ENCODE assay signal across 23 cellular contexts in the genomic region with DNA sequence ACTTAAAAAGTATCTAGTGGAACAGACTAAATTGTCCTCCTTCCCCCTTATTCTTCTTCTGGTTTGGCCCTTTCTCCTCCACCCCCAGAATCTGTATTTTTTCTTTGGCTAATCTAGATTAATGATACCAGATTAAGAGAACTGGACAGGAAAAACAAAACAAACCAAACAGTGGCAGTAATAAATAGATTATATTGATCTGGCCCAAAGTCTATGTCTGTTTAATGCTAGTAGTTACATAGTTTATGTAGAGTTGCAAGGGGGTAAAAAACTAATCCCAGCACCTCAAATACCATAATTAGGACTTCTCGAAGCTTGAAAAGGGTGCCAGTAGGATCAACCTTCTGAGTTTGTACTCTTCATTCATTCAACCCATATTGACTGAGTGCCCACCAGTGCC.
DNase-seq lines count a peak whose midpoint lies in the region; ATAC-seq, FAIRE-seq and TF ChIP-seq lines count a peak whose summit lies in the region.
"Had no signal": no experiment of that assay in that cellular context is flagged by ENCODE, and none has a peak within 500 bp of the region (broad histone marks: within the 10 kb centered on the region; RNA-seq: fewer than 3 reads in every experiment).

No MANE protein-coding gene starts in this region.

- CTCF ChIA-PET in HEK293 (lab: Yijun Ruan, JAX), result no interaction called here
- CTCF ChIA-PET in activated CD8-positive, alpha-beta T cell treated with anti-CD3 and anti-CD28 coated beads, Interleukin-2, amount 10 ng/mL, durations not matched to agents 7 days and 5 days (lab: Charles Lee), result no interaction called here

- TF ChIP-seq CTCF in HEK293 (tag by site-specific recombination; IDR thresholded peaks at IDR 0.05) (no peak), pancreas (IDR thresholded peaks at IDR 0.05) (no peak)

- H3K4me3 ChIP-seq in HEK293 (ENCODE audit: low read depth, low read length), result no peak overlapping the region
- no peak overlapping the region for H3K4me3 ChIP-seq in pancreas
- H3K4me3 ChIP-seq: A549, BLaER1, GM23248 had no signal

- no peaks in the 10 kb centered on the region for H3K36me3 Mint-ChIP-seq in T-helper 17 cell (ENCODE audit: low read depth)
- H3K36me3 Mint-ChIP-seq in stimulated activated memory B cell treated with anti-CD40 and anti-IgM and Interleukin-4, amounts not matched to agents 10 μg/mL and 1 μg/mL and 100 μg/mL, for 72 hours, result peaks cover 23% of the 10 kb centered on the region
- H3K36me3 Mint-ChIP-seq in activated CD8-positive, alpha-beta T cell treated with anti-CD3 and anti-CD28 coated beads, Interleukin-2, amount 10 ng/mL, durations not matched to agents 7 days and 5 days (ENCODE audit: low read depth), result no peaks in the 10 kb centered on the region

- H3K36me3 ChIP-seq in HEK293 (ENCODE audit: control insufficient read depth in 2 of 2, insufficient read depth in 1 of 2, low read length in 2 of 2) (no peaks in the 10 kb centered on the region), pancreas (no peaks in the 10 kb centered on the region)
- H3K36me3 ChIP-seq: BLaER1 had no signal

- WGBS in pancreas, 2 donors, result 83 to 92% methylated on average over 1 of the region's 1 CpG

- H3K9me3 ChIP-seq in HEK293 (ENCODE audit: control insufficient read depth, insufficient read depth, low read depth, low read length) (no peaks in the 10 kb centered on the region), T-helper 17 cell (ENCODE audit: control insufficient read depth, low read length, poor library complexity, severe bottlenecking) (no peaks in the 10 kb centered on the region), pancreas (no peaks in the 10 kb centered on the region)
- H3K9me3 ChIP-seq: A549 had no signal

- H3K4me1 ChIP-seq in HEK293 (ENCODE audit: control insufficient read depth, insufficient read depth, low read length), result no peaks in the 10 kb centered on the region
- peaks cover 0 to 4% (median 0%) of the 10 kb centered on the region in 3 donors for H3K4me1 ChIP-seq in pancreas
- H3K4me1 ChIP-seq: A549, BLaER1 had no signal

- H3K9me3 Mint-ChIP-seq in stimulated activated memory B cell treated with anti-CD40 and anti-IgM and Interleukin-4, amounts not matched to agents 10 μg/mL and 1 μg/mL and 100 μg/mL, for 72 hours, result peaks cover 7% of the 10 kb centered on the region
- H3K9me3 Mint-ChIP-seq in activated CD8-positive, alpha-beta T cell treated with anti-CD3 and anti-CD28 coated beads, Interleukin-2, amount 10 ng/mL, durations not matched to agents 7 days and 5 days (ENCODE audit: insufficient read depth), result peaks cover 7% of the 10 kb centered on the region

- no peak overlapping the region for H3K27ac ChIP-seq in HEK293 (ENCODE audit: extremely low read depth, low read depth, low read length)
- H3K27ac ChIP-seq in pancreas, result no peak overlapping the region
- H3K27ac ChIP-seq: 22Rv1, A549, BLaER1, C4-2B, GM23248 had no signal

- no peak for FAIRE-seq in pancreas (lab: Jason Lieb, UNC)
- FAIRE-seq: A549, G401.6, GM19239 had no signal

- no peaks in the 10 kb centered on the region for H3K27me3 Mint-ChIP-seq in T-helper 17 cell
- H3K27me3 Mint-ChIP-seq in stimulated activated memory B cell treated with anti-CD40 and anti-IgM and Interleukin-4, amounts not matched to agents 10 μg/mL and 1 μg/mL and 100 μg/mL, for 72 hours, result no peaks in the 10 kb centered on the region
- H3K27me3 Mint-ChIP-seq in activated CD8-positive, alpha-beta T cell treated with anti-CD3 and anti-CD28 coated beads, Interleukin-2, amount 10 ng/mL, durations not matched to agents 7 days and 5 days (ENCODE audit: low read depth), result no peaks in the 10 kb centered on the region
- H3K27me3 Mint-ChIP-seq: B cell; CD4-positive, CD25-positive, alpha-beta regulatory T cell had no signal

- no peaks in the 10 kb centered on the region for H3K27me3 ChIP-seq in pancreas
- H3K27me3 ChIP-seq: BLaER1 had no signal

- H3K4me3 Mint-ChIP-seq in T-helper 17 cell, result no peak overlapping the region
- no peak overlapping the region for H3K4me3 Mint-ChIP-seq in stimulated activated memory B cell treated with anti-CD40 and anti-IgM and Interleukin-4, amounts not matched to agents 10 μg/mL and 1 μg/mL and 100 μg/mL, for 72 hours
- no peak overlapping the region for H3K4me3 Mint-ChIP-seq in activated CD8-positive, alpha-beta T cell treated with anti-CD3 and anti-CD28 coated beads, Interleukin-2, amount 10 ng/mL, durations not matched to agents 7 days and 5 days
- H3K4me3 Mint-ChIP-seq: B cell; CD4-positive, CD25-positive, alpha-beta regulatory T cell; CD8-positive, alpha-beta T cell had no signal

- no peak for ATAC-seq in T-helper 17 cell
- peak; percentile 11 for ATAC-seq in left lobe of liver
- no peak for ATAC-seq in stimulated activated memory B cell treated with anti-CD40 and anti-IgM and Interleukin-4, amounts not matched to agents 10 μg/mL and 1 μg/mL and 100 μg/mL, for 72 hours
- ATAC-seq in HG02763 (IDR thresholded peaks at IDR 0.05; ENCODE audit: unreplicated experiment), result no peak
- ATAC-seq in activated CD8-positive, alpha-beta T cell treated with anti-CD3 and anti-CD28 coated beads, Interleukin-2, amount 10 ng/mL, durations not matched to agents 7 days and 5 days, result no peak
- no peak for ATAC-seq in pancreas
- ATAC-seq: A549; CD8-positive, alpha-beta T cell had no signal

- POLR2A ChIA-PET in HEK293 (lab: Yijun Ruan, JAX), result no interaction called here
- POLR2A ChIA-PET in activated CD8-positive, alpha-beta T cell treated with anti-CD3 and anti-CD28 coated beads, Interleukin-2, amount 10 ng/mL, durations not matched to agents 7 days and 5 days (lab: Charles Lee), result no interaction called here

- H3K4me1 Mint-ChIP-seq in T-helper 17 cell, result peaks cover 8% of the 10 kb centered on the region
- peaks cover 33% of the 10 kb centered on the region for H3K4me1 Mint-ChIP-seq in stimulated activated memory B cell treated with anti-CD40 and anti-IgM and Interleukin-4, amounts not matched to agents 10 μg/mL and 1 μg/mL and 100 μg/mL, for 72 hours
- no peaks in the 10 kb centered on the region for H3K4me1 Mint-ChIP-seq in activated CD8-positive, alpha-beta T cell treated with anti-CD3 and anti-CD28 coated beads, Interleukin-2, amount 10 ng/mL, durations not matched to agents 7 days and 5 days (ENCODE audit: low read depth)

- H3K27ac Mint-ChIP-seq in T-helper 17 cell, result peak overlapping the region; percentile 4
- H3K27ac Mint-ChIP-seq in stimulated activated memory B cell treated with anti-CD40 and anti-IgM and Interleukin-4, amounts not matched to agents 10 μg/mL and 1 μg/mL and 100 μg/mL, for 72 hours, result peak overlapping the region; percentile 17
- H3K27ac Mint-ChIP-seq in activated CD8-positive, alpha-beta T cell treated with anti-CD3 and anti-CD28 coated beads, Interleukin-2, amount 10 ng/mL, durations not matched to agents 7 days and 5 days, result no peak overlapping the region
- H3K27ac Mint-ChIP-seq: B cell; CD4-positive, CD25-positive, alpha-beta regulatory T cell; CD8-positive, alpha-beta T cell had no signal

- DNase-seq in T-helper 17 cell, result no peak
- DNase-seq in left lobe of liver (ENCODE audit: low spot score), result no peak
- no peak for DNase-seq in activated CD8-positive, alpha-beta T cell treated with anti-CD3 and anti-CD28 coated beads, Interleukin-2, amount 10 ng/mL, durations not matched to agents 7 days and 5 days
- no peak for DNase-seq in pancreas
- DNase-seq: ACHN; Caco-2; CD4-positive, CD25-positive, alpha-beta regulatory T cell; CD8-positive, alpha-beta T cell; DMS153; DND-41; GM23248; H7; HCEC 1CT had no signal

- intact Hi-C loops in pancreas (cut with DNase I), result no loop called here

TF ChIP-seq in HEK293, 187 proteins besides CTCF, POLR2A, EP300 and RAD21:
- 0 out of 2 replicates have a peak, but pooled peaks have one; percentile 15 for TF ChIP-seq ZBTB20 (tag by site-specific recombination; IDR thresholded peaks at IDR 0.05)
- TF ChIP-seq, protein P1, sequence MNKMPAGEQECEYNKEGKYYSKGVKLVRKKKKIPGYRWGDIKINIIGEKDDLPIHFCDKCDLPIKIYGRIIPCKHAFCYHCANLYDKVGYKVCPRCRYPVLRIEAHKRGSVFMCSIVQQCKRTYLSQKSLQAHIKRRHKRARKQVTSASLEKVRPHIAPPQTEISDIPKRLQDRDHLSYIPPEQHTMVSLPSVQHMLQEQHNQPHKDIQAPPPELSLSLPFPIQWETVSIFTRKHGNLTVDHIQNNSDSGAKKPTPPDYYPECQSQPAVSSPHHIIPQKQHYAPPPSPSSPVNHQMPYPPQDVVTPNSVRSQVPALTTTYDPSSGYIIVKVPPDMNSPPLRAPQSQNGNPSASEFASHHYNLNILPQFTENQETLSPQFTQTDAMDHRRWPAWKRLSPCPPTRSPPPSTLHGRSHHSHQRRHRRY (tag by site-specific recombination; IDR thresholded peaks at IDR 0.05), result no peak
- no peak for TF ChIP-seq ZNF426 (tag by site-specific recombination; IDR thresholded peaks at IDR 0.05)
- TF ChIP-seq ZNF394 (tag by site-specific recombination; IDR thresholded peaks at IDR 0.05; ENCODE audit: borderline replicate concordance), result no peak
- TF ChIP-seq, protein P2, sequence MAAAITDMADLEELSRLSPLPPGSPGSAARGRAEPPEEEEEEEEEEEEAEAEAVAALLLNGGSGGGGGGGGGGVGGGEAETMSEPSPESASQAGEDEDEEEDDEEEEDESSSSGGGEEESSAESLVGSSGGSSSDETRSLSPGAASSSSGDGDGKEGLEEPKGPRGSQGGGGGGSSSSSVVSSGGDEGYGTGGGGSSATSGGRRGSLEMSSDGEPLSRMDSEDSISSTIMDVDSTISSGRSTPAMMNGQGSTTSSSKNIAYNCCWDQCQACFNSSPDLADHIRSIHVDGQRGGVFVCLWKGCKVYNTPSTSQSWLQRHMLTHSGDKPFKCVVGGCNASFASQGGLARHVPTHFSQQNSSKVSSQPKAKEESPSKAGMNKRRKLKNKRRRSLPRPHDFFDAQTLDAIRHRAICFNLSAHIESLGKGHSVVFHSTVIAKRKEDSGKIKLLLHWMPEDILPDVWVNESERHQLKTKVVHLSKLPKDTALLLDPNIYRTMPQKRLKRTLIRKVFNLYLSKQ (tag by site-specific recombination; IDR thresholded peaks at IDR 0.05; ENCODE audit: borderline replicate concordance), result no peak
- TF ChIP-seq ZNF76 (tag by site-specific recombination; IDR thresholded peaks at IDR 0.05; ENCODE audit: borderline replicate concordance, low read depth), result no peak
- TF ChIP-seq FEZF1 (tag by site-specific recombination; IDR thresholded peaks at IDR 0.05), result no peak
